8 cellular contexts compared by ENCODE assay signal in genomic region chr12:112381898-112382796, GRCh38. TPM values are rescaled to one million over a fixed set of nuclear protein-coding genes. Genes with fewer than 3 reads are reported as not detected.
A peak's percentile ranks its signal among the peaks of the same experiment; 100 is the strongest.
DNase-seq lines count a peak whose midpoint lies in the region; TF ChIP-seq lines count a peak whose summit lies in the region.

Gene HECTD4, minus strand, starts transcription at chr12:112382431. Its CDS starts 303 bp downstream, at chr12:112382128.

- H2BK12ac ChIP-seq in H9 (ENCODE audit: insufficient read length, low read depth, low read length): no peak within 1 kb of the TSS

- H3K23me2 ChIP-seq in H9 (ENCODE audit: insufficient read length, low read depth, low read length, poor library complexity, severe bottlenecking): no peaks in the 10 kb centered on the region

- H2BK120ac ChIP-seq in H9 (ENCODE audit: low read depth, low read length, poor library complexity, severe bottlenecking): no peak within 1 kb of the TSS

- H2BK20ac ChIP-seq in H9 (ENCODE audit: low read depth, low read length, poor library complexity, severe bottlenecking): no peak within 1 kb of the TSS

- H3K27ac ChIP-seq in H9 (ENCODE audit: insufficient read length, low read depth, low read length) (no peak within 1 kb of the TSS), stomach (peak within 1 kb of the TSS; percentile 83 to 93 (median 87))

- TF ChIP-seq CTCF in H9 (conservative IDR thresholded peaks at IDR 0.05) (no peak), foreskin fibroblast (IDR thresholded peaks at IDR 0.05; ENCODE audit: low read depth, low read length) (no peak), neural crest cell (conservative IDR thresholded peaks at IDR 0.05) (no peak), stomach (IDR thresholded peaks at IDR 0.05) (no peak)

- H3K9me3 ChIP-seq in H9 (ENCODE audit: control insufficient read depth, low read depth, low read length): no peaks in the 10 kb centered on the region
- no peaks in the 10 kb centered on the region for H3K9me3 ChIP-seq in MG63
- no peaks in the 10 kb centered on the region for H3K9me3 ChIP-seq in stomach

- H4K20me1 ChIP-seq in H9 (ENCODE audit: control insufficient read depth, insufficient read depth, insufficient read length): no peaks in the 10 kb centered on the region

- no peak for TF ChIP-seq POLR2A in stomach (IDR thresholded peaks at IDR 0.05)

- no peak within 1 kb of the TSS for H2BK15ac ChIP-seq in H9 (ENCODE audit: low read depth, low read length)

- H3T11ph ChIP-seq in H9 (ENCODE audit: low read length): no peak within 1 kb of the TSS

- H4K5ac ChIP-seq in H9 (ENCODE audit: insufficient read length, low read depth, low read length): no peak within 1 kb of the TSS

- peak within 1 kb of the TSS; percentile 78 for H3K4me2 ChIP-seq in H9 (ENCODE audit: insufficient read depth, insufficient read length, low read length)

- intact Hi-C loops in stomach (cut with DNase I; ENCODE audit: low total_unique reads): loop anchor here (10.0 kb wide), 1 partner anchor 127 kb away; no protein-coding TSS in a partner anchor

- no peak within 1 kb of the TSS for H4K8ac ChIP-seq in H9 (replicated peaks; ENCODE audit: insufficient read length, low read depth, low read length)

- no peak within 1 kb of the TSS for H3K23ac ChIP-seq in H9 (ENCODE audit: insufficient read length, low read depth, low read length)

- H3K27me3 Mint-ChIP-seq in H9 (ENCODE audit: low read depth): no peaks in the 10 kb centered on the region; the same call in 1 of the 2 replicates
- H3K27me3 Mint-ChIP-seq in neural crest cell (ENCODE audit: low read depth): no peaks in the 10 kb centered on the region

- no CpG with 5 or more reads among the region's 104 CpGs for WGBS in H9 (ENCODE audit: extremely low coverage, insufficient read length, low lambda C conversion rate)
- 0 to 26% (median 1%) methylated on average over 38 to 104 of the region's 104 CpGs for WGBS in stomach, 5 donors

- H3K4me1 Mint-ChIP-seq in H9: peaks cover 17 to 21% of the 10 kb centered on the region in 2 experiments
- H3K4me1 Mint-ChIP-seq in neural crest cell: peaks cover 27% of the 10 kb centered on the region

- no peak within 1 kb of the TSS for H3K14ac ChIP-seq in H9 (ENCODE audit: insufficient read depth, low read length)

- H3K27ac Mint-ChIP-seq in H9 (peak within 1 kb of the TSS in 2 of 3 experiments; percentile 88 to 94; a peak in 5 of 7 replicates), neural crest cell (ENCODE audit: unreplicated experiment) (peak within 1 kb of the TSS; percentile 92)

- no peak within 1 kb of the TSS for H3K4ac ChIP-seq in H9 (ENCODE audit: low read depth, low read length)

- H3K56ac ChIP-seq in H9 (ENCODE audit: insufficient read length, low read depth, low read length): no peak within 1 kb of the TSS

- no peak within 1 kb of the TSS for H4K91ac ChIP-seq in H9 (ENCODE audit: insufficient read length, low read depth, low read length)

- H3K18ac ChIP-seq in H9 (ENCODE audit: insufficient read length, low read depth, low read length): no peak within 1 kb of the TSS

- H3K79me1 ChIP-seq in H9 (ENCODE audit: insufficient read depth, low read depth, low read length, poor library complexity, severe bottlenecking): peaks cover 2% of the 10 kb centered on the region

- no peak within 1 kb of the TSS for H2AK5ac ChIP-seq in H9 (ENCODE audit: insufficient read length, low read length)

- H3K36me3 Mint-ChIP-seq in H9 (ENCODE audit: insufficient read depth in 1 of 3, low read depth in 3 of 3) (peaks cover 0 to 2% (median 0%) of the 10 kb centered on the region in 3 experiments; a peak in 3 of 7 replicates), neural crest cell (ENCODE audit: low read depth) (no peaks in the 10 kb centered on the region)

- peak within 1 kb of the TSS; percentile 23 for H2AFZ ChIP-seq in H9 (ENCODE audit: low read length)

- H3K79me2 ChIP-seq in H9 (ENCODE audit: insufficient read depth, low read length): peaks cover 7% of the 10 kb centered on the region; the same call in 1 of the 2 replicates

- H3K36me3 ChIP-seq in MG63 (no peaks in the 10 kb centered on the region), stomach (no peaks in the 10 kb centered on the region)

- peak within 1 kb of the TSS; percentile 95 to 99 for H3K4me3 Mint-ChIP-seq in H9
- peak within 1 kb of the TSS; percentile 95 for H3K4me3 Mint-ChIP-seq in neural crest cell

- no peak for TF ChIP-seq EP300 in stomach (IDR thresholded peaks at IDR 0.05)

- H2BK5ac ChIP-seq in H9 (ENCODE audit: insufficient read length, low read length): no peak within 1 kb of the TSS

- H3K4me3 ChIP-seq in MG63: peak within 1 kb of the TSS; percentile 64
- H3K4me3 ChIP-seq in foreskin fibroblast (ENCODE audit: low read depth in 1 of 2, low read length in 2 of 2): peak within 1 kb of the TSS; percentile 66 to 71
- H3K4me3 ChIP-seq in stomach: peak within 1 kb of the TSS; percentile 91 to 99 (median 96)

- H3K4me1 ChIP-seq in H9 (ENCODE audit: insufficient read depth, low read length): no peaks in the 10 kb centered on the region
- H3K4me1 ChIP-seq in stomach: peaks cover 8 to 35% (median 28%) of the 10 kb centered on the region in 4 donors

- DNase-seq in ELR (ENCODE audit: low read depth) (peak; percentile 93), H9 (peak; percentile 97), MG63 (peak; percentile 93), SIG-M5 (lab: John Stamatoyannopoulos, UW) (peak; percentile 32), activated gamma-delta T cell (lab: John Stamatoyannopoulos, UW) (peak; percentile 86), foreskin fibroblast (peak; percentile 80 to 95), neural crest cell (ENCODE audit: low read depth, low spot score) (peak; percentile 94), stomach (peak; percentile 97)

- H3K27me3 ChIP-seq in H9 (ENCODE audit: insufficient read depth, low read length) (no peaks in the 10 kb centered on the region), MG63 (no peaks in the 10 kb centered on the region), stomach (no peaks in the 10 kb centered on the region)

- peak within 1 kb of the TSS; percentile 42 for H3K9ac ChIP-seq in H9 (ENCODE audit: extremely low read depth, insufficient read length, low read length)

- H3K9me3 Mint-ChIP-seq in H9 (no peaks in the 10 kb centered on the region), neural crest cell (no peaks in the 10 kb centered on the region)

RNA-seq across cellular contexts. Expression of gene HECTD4, which starts in this region (rescaled TPM):
- total RNA-seq in H9 (2021) (24.9 and 30.0 TPM in 2 replicates), neural crest cell (47.8 and 49.4 TPM in 2 replicates), stomach (100 to 1,000 TPM in 1 of 5 donors, 10 to 100 TPM in 4; 56.7 to 375 (median 89.5) TPM)
- 8.0 TPM in 2 replicates for total RNA-seq in MG63 (2014; rRNA removed; shearing (Covaris generic); ENCODE audit: low replicate concordance)
- polyA plus RNA-seq in stomach: 10 to 100 TPM in 1 of 3 donors, 1 to 10 TPM in 2; 3.2 to 11.0 (median 7.9) TPM

Comparison
In these comparisons a context has a peak if more than half of its experiments do, and no peak if none do; other contexts are left out.
1. DNase-seq: peak in every context shown above with its lines; median percentile 97 in H9; 97 in stomach; 94 in neural crest cell; 93 in ELR; 93 in MG63; 88 in foreskin fibroblast; 86 in activated gamma-delta T cell; 32 in SIG-M5.